In genomic region chr2:222418734-222419133, GRCh38 we compare ENCODE assay signal across 31 cellular contexts. TPM values are rescaled to one million over a fixed set of nuclear protein-coding genes. Genes with fewer than 3 reads are reported as not detected.
"Had no signal": no experiment of that assay in that cellular context is flagged by ENCODE, and none has a peak within 500 bp of the region (broad histone marks: within the 10 kb centered on the region; RNA-seq: fewer than 3 reads in every experiment).

No MANE protein-coding gene starts in this region.

- H3K4me1 ChIP-seq: parathyroid adenoma, psoas muscle, right lobe of liver, testis, upper lobe of right lung, uterus had no signal

- H3K9me3 ChIP-seq: neutrophil, psoas muscle, right lobe of liver, testis, tibial artery, upper lobe of right lung, uterus had no signal

- DNase-seq: naive thymus-derived CD8-positive, alpha-beta T cell; nephron progenitor cell; nucleus accumbens; posterior cingulate gyrus; psoas muscle; right cardiac atrium; right lobe of liver; spleen; stimulated activated CD4-positive, alpha-beta T cell treated with anti-CD3 and anti-CD28 coated beads, Interleukin-12 subunit alpha, Interleukin-12 subunit beta, amount 100 ng/mL, for 4 hours; stimulated activated CD4-positive, alpha-beta T cell treated with anti-CD3 and anti-CD28 coated beads, Interleukin-1b, Interleukin-23, amount 100 ng/mL, for 48 hours; stimulated activated CD4-positive, alpha-beta T cell treated with anti-CD3 and anti-CD28 coated beads, Interleukin-4, amount 100 ng/mL, for 1 hour; stimulated activated CD4-positive, alpha-beta T cell treated with anti-CD3 and anti-CD28 coated beads, Interleukin-4, amount 100 ng/mL, for 4 hours; stimulated activated CD8-positive, alpha-beta memory T cell treated with anti-CD3 and anti-CD28 coated beads, Interleukin-4, amount 100 ng/mL, for 48 hours; stimulated activated naive CD4-positive, alpha-beta T cell; stimulated activated naive CD8-positive, alpha-beta T cell treated with anti-CD3 and anti-CD28 coated beads, Interleukin-15, amount 100 ng/mL, for 72 hours; stimulated activated naive CD8-positive, alpha-beta T cell treated with anti-CD3 and anti-CD28 coated beads, Interleukin-15, Interleukin-2, amounts not matched to agents 100 U/mL and 50 U/mL, for 24 hours; substantia nigra; testis; tibial artery; transverse colon; upper lobe of right lung; uterus had no signal

- H3K36me3 ChIP-seq: neutrophil, right lobe of liver, spleen, suprapubic skin, tibial artery, transverse colon, upper lobe of right lung, uterus had no signal

- H3K27me3 ChIP-seq: right lobe of liver, testis had no signal

- H3K4me3 ChIP-seq: psoas muscle, right lobe of liver, skin epidermis, smooth muscle cell, spleen, suprapubic skin, testis, tibial artery, transverse colon, upper lobe of right lung, uterus had no signal

- H3K27ac ChIP-seq: neutrophil, parathyroid adenoma, psoas muscle, right lobe of liver, skin epidermis, spleen, suprapubic skin, testis, tibial artery, transverse colon, upper lobe of right lung, uterus had no signal

- ATAC-seq: naive thymus-derived CD8-positive, alpha-beta T cell; natural killer cell treated with Interleukin-12 subunit alpha and Interleukin-12 subunit beta and Interleukin-15 and Interleukin-18, amount 100 ng/mL, for 72 hours; psoas muscle; right cardiac atrium; right lobe of liver; stimulated activated memory B cell treated with anti-CD40 and anti-IgM and Interleukin-4, amounts not matched to agents 10 μg/mL and 1 μg/mL and 100 μg/mL, for 72 hours; stimulated activated naive CD8-positive, alpha-beta T cell treated with anti-CD3 and anti-CD28 coated beads, Interleukin-15, amount 100 ng/mL, for 72 hours; stimulated activated naive CD8-positive, alpha-beta T cell treated with anti-CD3 and anti-CD28 coated beads, Interleukin-15, Interleukin-2, amounts not matched to agents 100 U/mL and 50 U/mL, for 24 hours; upper lobe of right lung had no signal

RNA-seq across cellular contexts. Expression of gene SGPP2, which starts 5.6 kb away (rescaled TPM):
- total RNA-seq: neural crest cell, osteocyte had no signal
